ENCODE assay signal across 19 cellular contexts in genomic region chr1:41348394-41348793, GRCh38. TPM values are rescaled to one million over a fixed set of nuclear protein-coding genes. Genes with fewer than 3 reads are reported as not detected.
DNase-seq lines count a peak whose midpoint lies in the region; ATAC-seq and TF ChIP-seq lines count a peak whose summit lies in the region.
"Had no signal": no experiment of that assay in that cellular context is flagged by ENCODE, and none has a peak within 500 bp of the region (broad histone marks: within the 10 kb centered on the region; RNA-seq: fewer than 3 reads in every experiment).

No MANE protein-coding gene starts in this region.

- H3K4me3 ChIP-seq in endodermal cell (ENCODE audit: low read length) (no peak overlapping the region), mesendoderm (ENCODE audit: low read length) (no peak overlapping the region)
- H3K4me3 ChIP-seq: BLaER1, GM12878, GM23338 had no signal

- H4K8ac ChIP-seq in mesendoderm (ENCODE audit: low read depth, low read length): no peak overlapping the region

- no peak overlapping the region for H3K23ac ChIP-seq in mesendoderm (ENCODE audit: low read length)

- no peak overlapping the region for H2BK120ac ChIP-seq in mesendoderm (ENCODE audit: low read depth, low read length)

- H3K56ac ChIP-seq in mesendoderm (ENCODE audit: low read length): no peak overlapping the region

- H3K79me2 ChIP-seq in mesendoderm (ENCODE audit: control insufficient read depth, insufficient read depth, low read length): no peaks in the 10 kb centered on the region

- H3K4me3 Mint-ChIP-seq in activated CD8-positive, alpha-beta T cell treated with anti-CD3 and anti-CD28 coated beads, Interleukin-2, amount 10 ng/mL, durations not matched to agents 7 days and 5 days: no peak overlapping the region
- no peak overlapping the region for H3K4me3 Mint-ChIP-seq in activated CD8-positive, alpha-beta T cell treated with anti-CD3 and anti-CD28 coated beads for 36 hours
- no peak overlapping the region for H3K4me3 Mint-ChIP-seq in T-helper 17 cell
- no peak overlapping the region for H3K4me3 Mint-ChIP-seq in endodermal cell
- H3K4me3 Mint-ChIP-seq in stimulated activated naive B cell treated with anti-CD40 and anti-IgM and Interleukin-4, amounts not matched to agents 10 μg/mL and 1 μg/mL and 100 μg/mL, for 72 hours: no peak overlapping the region
- H3K4me3 Mint-ChIP-seq: CD14-positive monocyte; CD4-positive, alpha-beta memory T cell; GM23338; HFFc6 had no signal

- peak overlapping the region; percentile 28 for H3K27ac Mint-ChIP-seq in activated CD8-positive, alpha-beta T cell treated with anti-CD3 and anti-CD28 coated beads, Interleukin-2, amount 10 ng/mL, durations not matched to agents 7 days and 5 days
- H3K27ac Mint-ChIP-seq in activated CD8-positive, alpha-beta T cell treated with anti-CD3 and anti-CD28 coated beads for 36 hours: no peak overlapping the region
- peak overlapping the region; percentile 37 for H3K27ac Mint-ChIP-seq in T-helper 17 cell
- no peak overlapping the region for H3K27ac Mint-ChIP-seq in endodermal cell
- no peak overlapping the region for H3K27ac Mint-ChIP-seq in stimulated activated naive B cell treated with anti-CD40 and anti-IgM and Interleukin-4, amounts not matched to agents 10 μg/mL and 1 μg/mL and 100 μg/mL, for 72 hours
- H3K27ac Mint-ChIP-seq: CD4-positive, alpha-beta memory T cell; GM23338; HFFc6 had no signal

- no peaks in the 10 kb centered on the region for H3K36me3 Mint-ChIP-seq in activated CD8-positive, alpha-beta T cell treated with anti-CD3 and anti-CD28 coated beads, Interleukin-2, amount 10 ng/mL, durations not matched to agents 7 days and 5 days (ENCODE audit: low read depth)
- H3K36me3 Mint-ChIP-seq in activated CD8-positive, alpha-beta T cell treated with anti-CD3 and anti-CD28 coated beads for 36 hours (ENCODE audit: low read depth): no peaks in the 10 kb centered on the region
- H3K36me3 Mint-ChIP-seq in T-helper 17 cell (ENCODE audit: low read depth): peaks cover 10% of the 10 kb centered on the region
- no peaks in the 10 kb centered on the region for H3K36me3 Mint-ChIP-seq in endodermal cell (ENCODE audit: low read depth)
- no peaks in the 10 kb centered on the region for H3K36me3 Mint-ChIP-seq in stimulated activated naive B cell treated with anti-CD40 and anti-IgM and Interleukin-4, amounts not matched to agents 10 μg/mL and 1 μg/mL and 100 μg/mL, for 72 hours
- H3K36me3 Mint-ChIP-seq: CD14-positive monocyte; CD4-positive, alpha-beta memory T cell had no signal

- no peaks in the 10 kb centered on the region for H3K9me3 ChIP-seq in T-helper 17 cell (ENCODE audit: control insufficient read depth, low read length, poor library complexity, severe bottlenecking)
- no peaks in the 10 kb centered on the region for H3K9me3 ChIP-seq in endodermal cell (ENCODE audit: control insufficient read depth, low read length)
- H3K9me3 ChIP-seq: BLaER1 had no signal

- no peak for ATAC-seq in activated CD8-positive, alpha-beta T cell treated with anti-CD3 and anti-CD28 coated beads, Interleukin-2, amount 10 ng/mL, durations not matched to agents 7 days and 5 days
- no peak for ATAC-seq in activated CD8-positive, alpha-beta T cell treated with anti-CD3 and anti-CD28 coated beads for 36 hours
- ATAC-seq in T-helper 17 cell (no peak), GM19328 (IDR thresholded peaks at IDR 0.05; ENCODE audit: unreplicated experiment) (no peak)
- ATAC-seq in stimulated activated naive B cell treated with anti-CD40 and anti-IgM and Interleukin-4, amounts not matched to agents 10 μg/mL and 1 μg/mL and 100 μg/mL, for 72 hours (replicated peaks): no peak
- ATAC-seq: GM12878, GM23338 had no signal

- H3K27me3 Mint-ChIP-seq in activated CD8-positive, alpha-beta T cell treated with anti-CD3 and anti-CD28 coated beads, Interleukin-2, amount 10 ng/mL, durations not matched to agents 7 days and 5 days (ENCODE audit: low read depth): peaks cover 23% of the 10 kb centered on the region
- H3K27me3 Mint-ChIP-seq in activated CD8-positive, alpha-beta T cell treated with anti-CD3 and anti-CD28 coated beads for 36 hours: peaks cover 11% of the 10 kb centered on the region
- peaks cover 58% of the 10 kb centered on the region for H3K27me3 Mint-ChIP-seq in T-helper 17 cell
- H3K27me3 Mint-ChIP-seq in endodermal cell (ENCODE audit: insufficient read depth): peaks cover 31% of the 10 kb centered on the region
- H3K27me3 Mint-ChIP-seq in stimulated activated naive B cell treated with anti-CD40 and anti-IgM and Interleukin-4, amounts not matched to agents 10 μg/mL and 1 μg/mL and 100 μg/mL, for 72 hours: peaks cover 27 to 31% of the 10 kb centered on the region in 2 donors

- peaks cover 15% of the 10 kb centered on the region for H3K4me1 Mint-ChIP-seq in activated CD8-positive, alpha-beta T cell treated with anti-CD3 and anti-CD28 coated beads, Interleukin-2, amount 10 ng/mL, durations not matched to agents 7 days and 5 days (ENCODE audit: low read depth)
- H3K4me1 Mint-ChIP-seq in activated CD8-positive, alpha-beta T cell treated with anti-CD3 and anti-CD28 coated beads for 36 hours (ENCODE audit: low read depth): peaks cover 17% of the 10 kb centered on the region
- peaks cover 8% of the 10 kb centered on the region for H3K4me1 Mint-ChIP-seq in T-helper 17 cell
- H3K4me1 Mint-ChIP-seq in endodermal cell: peaks cover 31% of the 10 kb centered on the region
- H3K4me1 Mint-ChIP-seq in stimulated activated naive B cell treated with anti-CD40 and anti-IgM and Interleukin-4, amounts not matched to agents 10 μg/mL and 1 μg/mL and 100 μg/mL, for 72 hours: peaks cover 6 to 11% of the 10 kb centered on the region in 2 donors
- H3K4me1 Mint-ChIP-seq: GM23338 had no signal

- POLR2A ChIA-PET in activated CD8-positive, alpha-beta T cell treated with anti-CD3 and anti-CD28 coated beads, Interleukin-2, amount 10 ng/mL, durations not matched to agents 7 days and 5 days (lab: Charles Lee): no interaction called here
- POLR2A ChIA-PET in activated CD8-positive, alpha-beta T cell treated with anti-CD3 and anti-CD28 coated beads for 36 hours (lab: Charles Lee): no interaction called here

- DNase-seq in activated CD8-positive, alpha-beta T cell treated with anti-CD3 and anti-CD28 coated beads, Interleukin-2, amount 10 ng/mL, durations not matched to agents 7 days and 5 days: no peak
- DNase-seq in activated CD8-positive, alpha-beta T cell treated with anti-CD3 and anti-CD28 coated beads for 36 hours: no peak
- DNase-seq in T-helper 17 cell (no peak), endodermal cell (peak; percentile 16), posterior vena cava (ENCODE audit: low spot score) (peak; percentile 45), mesendoderm (no peak)
- no peak for DNase-seq in stimulated activated naive B cell treated with anti-CD40 and anti-IgM and Interleukin-4, amounts not matched to agents 10 μg/mL and 1 μg/mL and 100 μg/mL, for 72 hours
- DNase-seq: CD4-positive, alpha-beta memory T cell; DMS79 treated with DMSO at 0.1 percent for 48 hours; HCEC 1CT; HFFc6 had no signal

- no peaks in the 10 kb centered on the region for H3K9me3 Mint-ChIP-seq in activated CD8-positive, alpha-beta T cell treated with anti-CD3 and anti-CD28 coated beads, Interleukin-2, amount 10 ng/mL, durations not matched to agents 7 days and 5 days (ENCODE audit: insufficient read depth)
- no peaks in the 10 kb centered on the region for H3K9me3 Mint-ChIP-seq in activated CD8-positive, alpha-beta T cell treated with anti-CD3 and anti-CD28 coated beads for 36 hours
- H3K9me3 Mint-ChIP-seq in endodermal cell: no peaks in the 10 kb centered on the region
- H3K9me3 Mint-ChIP-seq in stimulated activated naive B cell treated with anti-CD40 and anti-IgM and Interleukin-4, amounts not matched to agents 10 μg/mL and 1 μg/mL and 100 μg/mL, for 72 hours: peaks cover 0 to 1% of the 10 kb centered on the region in 2 donors
- H3K9me3 Mint-ChIP-seq: CD14-positive monocyte; CD4-positive, alpha-beta memory T cell; GM23338; HFFc6 had no signal

- H3K9ac ChIP-seq in endodermal cell (ENCODE audit: extremely low read depth, low read length, poor library complexity, severe bottlenecking): no peak overlapping the region
- H3K9ac ChIP-seq in mesendoderm (ENCODE audit: low read length): no peak overlapping the region
- H3K9ac ChIP-seq: BLaER1 had no signal

- H3K27ac ChIP-seq in endodermal cell (ENCODE audit: low read depth, low read length): no peak overlapping the region
- H3K27ac ChIP-seq in mesendoderm (ENCODE audit: low read depth, low read length): no peak overlapping the region
- H3K27ac ChIP-seq: 22Rv1, BLaER1, HL-60 had no signal

- no peak overlapping the region for H3K4me2 ChIP-seq in mesendoderm (ENCODE audit: low read length)
- H3K4me2 ChIP-seq: BLaER1, GM23338 had no signal

- H2BK15ac ChIP-seq in mesendoderm (replicated peaks; ENCODE audit: low read depth): no peak overlapping the region

- CTCF ChIA-PET in activated CD8-positive, alpha-beta T cell treated with anti-CD3 and anti-CD28 coated beads, Interleukin-2, amount 10 ng/mL, durations not matched to agents 7 days and 5 days (lab: Charles Lee): interaction anchor here (1.6 kb wide), 1 partner anchor 12 kb away, joined by 4 read pairs; the partner anchor contains the start of gene FOXO6
- CTCF ChIA-PET in activated CD8-positive, alpha-beta T cell treated with anti-CD3 and anti-CD28 coated beads for 36 hours (lab: Charles Lee): no interaction called here

- H3K27me3 ChIP-seq in endodermal cell (ENCODE audit: control insufficient read depth, insufficient read depth, low read length, poor library complexity, severe bottlenecking) (no peaks in the 10 kb centered on the region), mesendoderm (ENCODE audit: insufficient read depth, low read length, poor library complexity) (no peaks in the 10 kb centered on the region)
- H3K27me3 ChIP-seq: BLaER1 had no signal

- H3K4me1 ChIP-seq in endodermal cell (ENCODE audit: control insufficient read depth, insufficient read depth, low read length): no peaks in the 10 kb centered on the region
- peaks cover 2% of the 10 kb centered on the region for H3K4me1 ChIP-seq in mesendoderm (ENCODE audit: control insufficient read depth, low read depth, low read length)

- H4K5ac ChIP-seq in mesendoderm (ENCODE audit: low read length): no peak overlapping the region

- no peaks in the 10 kb centered on the region for H3K79me1 ChIP-seq in mesendoderm (ENCODE audit: low read length)

- intact Hi-C loops in activated CD8-positive, alpha-beta T cell treated with anti-CD3 and anti-CD28 coated beads for 36 hours (cut with micrococcal nuclease): no loop called here
- intact Hi-C loops in posterior vena cava (cut with DNase I): no loop called here

- no peak for TF ChIP-seq CTCF in activated CD8-positive, alpha-beta T cell treated with anti-CD3 and anti-CD28 coated beads for 36 hours (IDR thresholded peaks at IDR 0.05)
- TF ChIP-seq CTCF in endodermal cell (conservative IDR thresholded peaks at IDR 0.05): no peak

- no peak overlapping the region for H2AK5ac ChIP-seq in mesendoderm (ENCODE audit: low read length)

- H2BK5ac ChIP-seq in mesendoderm (ENCODE audit: low read length): no peak overlapping the region

- no peak overlapping the region for H3K4ac ChIP-seq in mesendoderm (ENCODE audit: low read depth, low read length)

- H3K36me3 ChIP-seq in endodermal cell (ENCODE audit: control insufficient read depth, insufficient read depth, low read length): no peaks in the 10 kb centered on the region
- H3K36me3 ChIP-seq in mesendoderm (ENCODE audit: control insufficient read depth, insufficient read depth, low read length): no peaks in the 10 kb centered on the region
- H3K36me3 ChIP-seq: BLaER1 had no signal

- 94 to 96% methylated on average over 3 to 4 of the region's 4 CpGs for WGBS in endodermal cell (ENCODE audit: insufficient coverage in 1 of 2, insufficient read length in 1 of 2), 2 experiments
- WGBS in mesendoderm (ENCODE audit: extremely low coverage, insufficient coverage, low lambda C conversion rate): no CpG with 5 or more reads among the region's 4 CpGs

- H3K18ac ChIP-seq in mesendoderm (ENCODE audit: low read length): no peak overlapping the region

RNA-seq across cellular contexts. Expression of gene FOXO6, which starts 12.8 kb away (rescaled TPM):
- total RNA-seq in activated CD8-positive, alpha-beta T cell treated with anti-CD3 and anti-CD28 coated beads, Interleukin-2, amount 10 ng/mL, durations not matched to agents 7 days and 5 days: under 1 TPM; 0.24 to 0.31 TPM
- total RNA-seq in activated CD8-positive, alpha-beta T cell treated with anti-CD3 and anti-CD28 coated beads for 36 hours: under 1 TPM; 0.49 to 0.68 TPM
- total RNA-seq in T-helper 17 cell: 1 to 10 TPM in 1 of 2 donors, under 1 TPM in 1; 0.86 to 1.8 TPM
- 1 to 10 TPM; 1.7 to 1.8 TPM for total RNA-seq in endodermal cell
- 2.9 TPM for polyA plus RNA-seq in endodermal cell (2013, experiment 1 of 2)
- 2.8 TPM for polyA plus RNA-seq in endodermal cell (2013, experiment 2 of 2)
- total RNA-seq in posterior vena cava: under 1 TPM; 0.62 to 0.83 TPM
- 0.32 TPM for polyA plus RNA-seq in mesendoderm (2013, experiment 1 of 2)
- polyA plus RNA-seq in mesendoderm (2013, experiment 2 of 2): 0.36 TPM
- total RNA-seq: CD4-positive, alpha-beta memory T cell; GM12878 had no signal
- polyA plus RNA-seq: AG04450; CD14-positive monocyte; CD4-positive, alpha-beta memory T cell had no signal

Comparison
In these comparisons a context has a peak if more than half of its experiments do, and no peak if none do; other contexts are left out.
1. H3K27ac Mint-ChIP-seq: peak in activated CD8-positive, alpha-beta T cell treated with anti-CD3 and anti-CD28 coated beads, Interleukin-2, amount 10 ng/mL, durations not matched to agents 7 days and 5 days (single experiment) and T-helper 17 cell (single experiment); none in activated CD8-positive, alpha-beta T cell treated with anti-CD3 and anti-CD28 coated beads for 36 hours (single experiment), endodermal cell (single experiment) and stimulated activated naive B cell treated with anti-CD40 and anti-IgM and Interleukin-4, amounts not matched to agents 10 μg/mL and 1 μg/mL and 100 μg/mL, for 72 hours (single experiment).
2. DNase-seq: peak in endodermal cell (single experiment) and posterior vena cava (single experiment); none in activated CD8-positive, alpha-beta T cell treated with anti-CD3 and anti-CD28 coated beads, Interleukin-2, amount 10 ng/mL, durations not matched to agents 7 days and 5 days (single experiment), activated CD8-positive, alpha-beta T cell treated with anti-CD3 and anti-CD28 coated beads for 36 hours (single experiment), T-helper 17 cell (0 of 3), stimulated activated naive B cell treated with anti-CD40 and anti-IgM and Interleukin-4, amounts not matched to agents 10 μg/mL and 1 μg/mL and 100 μg/mL, for 72 hours (single experiment) and mesendoderm (single experiment).